16 cellular contexts compared by ENCODE assay signal in genomic region chr14:100988411-100988900, GRCh38.
DNase-seq lines count a peak whose midpoint lies in the region; ATAC-seq lines count a peak whose summit lies in the region.
"Had no signal": no experiment of that assay in that cellular context is flagged by ENCODE, and none has a peak within 500 bp of the region (broad histone marks: within the 10 kb centered on the region; RNA-seq: fewer than 3 reads in every experiment).

No MANE protein-coding gene starts in this region.

- ATAC-seq in activated CD4-positive, CD25-positive, alpha-beta regulatory T cell treated with anti-CD3 and anti-CD28 coated beads, Interleukin-2, amount 50 U/mL, for 24 hours, result peak; percentile 41 to 58
- peak; percentile 71 for ATAC-seq in HG03354 (IDR thresholded peaks at IDR 0.05; ENCODE audit: poor library complexity, severe bottlenecking, unreplicated experiment)

- DNase-seq in activated CD4-positive, CD25-positive, alpha-beta regulatory T cell (lab: John Stamatoyannopoulos, UW), result no peak
- DNase-seq in SW480 (ENCODE audit: low spot score) (peak; percentile 45), kidney tubule cell (ENCODE audit: low spot score) (peak; percentile 99), NCI-H1105 (lab: John Stamatoyannopoulos, UW) (no peak), NCI-H2196 (lab: John Stamatoyannopoulos, UW; ENCODE audit: unreplicated experiment) (no peak)
- no peak for DNase-seq in stimulated activated CD4-positive, alpha-beta T cell treated with anti-CD3 and anti-CD28 coated beads, Interleukin-15, amount 100 ng/mL, for 24 hours
- DNase-seq: activated CD8-positive, alpha-beta memory T cell treated with anti-CD3 and anti-CD28 coated beads for 24 hours; anterior cingulate cortex; CD4-positive, CD25-positive, alpha-beta regulatory T cell; EL; MM.1S; NCI-H1930; NCI-H524; thyroid gland had no signal

Comparison
In these comparisons a context has a peak if more than half of its experiments do, and no peak if none do; other contexts are left out.
1. DNase-seq: peak in SW480 (single experiment) and kidney tubule cell (single experiment); none in activated CD4-positive, CD25-positive, alpha-beta regulatory T cell (0 of 4), stimulated activated CD4-positive, alpha-beta T cell treated with anti-CD3 and anti-CD28 coated beads, Interleukin-15, amount 100 ng/mL, for 24 hours (single experiment), NCI-H1105 (single experiment) and NCI-H2196 (single experiment).